In the genomic region with DNA sequence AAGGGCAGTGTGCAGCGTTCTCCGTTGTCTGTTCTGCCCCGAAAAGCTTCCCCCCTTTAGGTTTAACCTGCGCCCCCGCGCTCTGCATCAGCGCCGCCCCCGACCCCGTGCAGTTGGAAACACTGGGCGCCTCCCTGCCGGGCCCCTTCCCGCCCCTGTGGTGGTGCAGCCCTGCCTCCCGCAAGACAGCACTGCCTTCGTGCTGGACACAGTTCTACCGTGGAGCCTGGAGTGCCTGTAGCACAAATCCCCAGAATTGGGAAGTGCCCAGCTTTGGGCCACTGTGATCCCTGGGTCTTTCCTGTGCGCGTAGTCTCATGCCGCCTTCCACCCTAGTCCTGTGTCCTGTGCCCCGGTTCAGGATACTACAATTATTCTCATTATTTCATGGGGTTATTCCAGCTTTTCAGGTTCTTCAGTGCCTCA, we compare ENCODE assay signal across 8 cellular contexts. TPM values are rescaled to one million over a fixed set of nuclear protein-coding genes. Genes with fewer than 3 reads are reported as not detected.
A peak's percentile ranks its signal among the peaks of the same experiment; 100 is the strongest.
DNase-seq lines count a peak whose midpoint lies in the region; ATAC-seq and TF ChIP-seq lines count a peak whose summit lies in the region.
"Not testable (repeated sequence)": the region's sequence is repeated elsewhere in the genome, so short reads cannot be mapped to it uniquely, and the experiment has no call there.

No MANE protein-coding gene starts in this region.

- not testable (repeated sequence) for H2AK5ac ChIP-seq in mesendoderm (ENCODE audit: low read length)

- not testable (repeated sequence) for H3K27ac Mint-ChIP-seq in CD14-positive monocyte; glutamatergic neuron (ENCODE audit: unreplicated experiment)
- H3K27ac Mint-ChIP-seq in activated CD8-positive, alpha-beta T cell treated with anti-CD3 and anti-CD28 coated beads, Interleukin-2, amount 10 ng/mL, durations not matched to agents 7 days and 5 days, result peak overlapping the region; percentile 65
- peak overlapping the region; percentile 73 to 84 for H3K27ac Mint-ChIP-seq in activated naive CD4-positive, alpha-beta T cell treated with anti-CD3 and anti-CD28 coated beads, Interleukin-2, amount 50 U/mL, for 72 hours

- H3K79me1 ChIP-seq in mesendoderm (ENCODE audit: low read length), result not testable (repeated sequence)

- not testable (repeated sequence) for H3K9me3 Mint-ChIP-seq in CD14-positive monocyte; activated CD8-positive, alpha-beta T cell treated with anti-CD3 and anti-CD28 coated beads, Interleukin-2, amount 10 ng/mL, durations not matched to agents 7 days and 5 days (ENCODE audit: insufficient read depth); activated naive CD4-positive, alpha-beta T cell treated with anti-CD3 and anti-CD28 coated beads, Interleukin-2, amount 50 U/mL, for 72 hours; glutamatergic neuron (ENCODE audit: unreplicated experiment)

- H3K27me3 ChIP-seq in mesendoderm (ENCODE audit: insufficient read depth, low read length, poor library complexity), result not testable (repeated sequence)

- not testable (repeated sequence) for H4K8ac ChIP-seq in mesendoderm (ENCODE audit: low read depth, low read length)

- H3K23ac ChIP-seq in mesendoderm (ENCODE audit: low read length), result not testable (repeated sequence)

- not testable (repeated sequence) for TF ChIP-seq POLR2A in NB4 (IDR thresholded peaks at IDR 0.05; ENCODE audit: extremely low read depth, insufficient read length)

- not testable (repeated sequence) for H3K27me3 Mint-ChIP-seq in CD14-positive monocyte (ENCODE audit: low read depth in 3 of 3); activated CD8-positive, alpha-beta T cell treated with anti-CD3 and anti-CD28 coated beads, Interleukin-2, amount 10 ng/mL, durations not matched to agents 7 days and 5 days (ENCODE audit: low read depth); glutamatergic neuron (ENCODE audit: unreplicated experiment)

- not testable (repeated sequence) for H3K4ac ChIP-seq in mesendoderm (ENCODE audit: low read depth, low read length)

- not testable (repeated sequence) for H2BK120ac ChIP-seq in mesendoderm (ENCODE audit: low read depth, low read length)

- not testable (repeated sequence) for H3K18ac ChIP-seq in mesendoderm (ENCODE audit: low read length)

- TF ChIP-seq CTCF in CD14-positive monocyte (IDR thresholded peaks at IDR 0.05); NB4 (IDR thresholded peaks at IDR 0.05; ENCODE audit: low read depth, low read length); glutamatergic neuron (IDR thresholded peaks at IDR 0.05; ENCODE audit: partially characterized antibody, unreplicated experiment): not testable (repeated sequence)

- H3K36me3 ChIP-seq in mesendoderm (ENCODE audit: control insufficient read depth, insufficient read depth, low read length), result not testable (repeated sequence)

- CTCF ChIA-PET in activated CD8-positive, alpha-beta T cell treated with anti-CD3 and anti-CD28 coated beads, Interleukin-2, amount 10 ng/mL, durations not matched to agents 7 days and 5 days (lab: Charles Lee), result not testable (repeated sequence)

- peaks cover 21 to 36% of the 10 kb centered on the region in 2 donors for H3K36me3 Mint-ChIP-seq in CD14-positive monocyte
- peaks cover 31% of the 10 kb centered on the region for H3K36me3 Mint-ChIP-seq in activated CD8-positive, alpha-beta T cell treated with anti-CD3 and anti-CD28 coated beads, Interleukin-2, amount 10 ng/mL, durations not matched to agents 7 days and 5 days (ENCODE audit: low read depth)
- peaks cover 4 to 19% of the 10 kb centered on the region in 2 donors for H3K36me3 Mint-ChIP-seq in activated naive CD4-positive, alpha-beta T cell treated with anti-CD3 and anti-CD28 coated beads, Interleukin-2, amount 50 U/mL, for 72 hours
- not testable (repeated sequence) for H3K36me3 Mint-ChIP-seq in glutamatergic neuron (ENCODE audit: unreplicated experiment)

- H2BK15ac ChIP-seq in mesendoderm (replicated peaks; ENCODE audit: low read depth), result not testable (repeated sequence)

- whole genome bisulfite sequencing in mesendoderm (ENCODE audit: extremely low coverage, insufficient coverage, low lambda C conversion rate), result no CpG with 5 or more reads among the region's 20 CpGs

- peak overlapping the region; percentile 54 for H3K56ac ChIP-seq in mesendoderm (ENCODE audit: low read length)

- not testable (repeated sequence) for ATAC-seq in activated CD8-positive, alpha-beta T cell treated with anti-CD3 and anti-CD28 coated beads, Interleukin-2, amount 10 ng/mL, durations not matched to agents 7 days and 5 days
- ATAC-seq in activated naive CD4-positive, alpha-beta T cell treated with anti-CD3 and anti-CD28 coated beads, Interleukin-2, amount 50 U/mL, for 72 hours, result peak in 1 of 2 donors; percentile 66

- not testable (repeated sequence) for H3K27ac ChIP-seq in mesendoderm (ENCODE audit: low read depth, low read length)

- intact Hi-C loops in CD14-positive monocyte (cut with micrococcal nuclease), result not testable (repeated sequence)

- not testable (repeated sequence) for DNase-seq in CD14-positive monocyte (ENCODE audit: low spot score); activated CD8-positive, alpha-beta T cell treated with anti-CD3 and anti-CD28 coated beads, Interleukin-2, amount 10 ng/mL, durations not matched to agents 7 days and 5 days; glutamatergic neuron; mesendoderm; skeletal muscle cell (ENCODE audit: low read depth)
- DNase-seq in NB4 (ENCODE audit: low read depth), result peak; percentile 37
- peak in 1 of 2 donors; percentile 65 for DNase-seq in activated naive CD4-positive, alpha-beta T cell treated with anti-CD3 and anti-CD28 coated beads, Interleukin-2, amount 50 U/mL, for 72 hours (ENCODE audit: low spot score in 2 of 2)
- DNase-seq in stimulated activated CD8-positive, alpha-beta memory T cell treated with anti-CD3 and anti-CD28 coated beads, Interleukin-7, amount 100 ng/mL, for 4 hours (ENCODE audit: low read depth in 2 of 2), result peak; percentile 26 to 61

- H3K4me2 ChIP-seq in mesendoderm (ENCODE audit: low read length), result not testable (repeated sequence)

- H3K4me1 ChIP-seq in mesendoderm (ENCODE audit: control insufficient read depth, low read depth, low read length), result not testable (repeated sequence)

- H4K5ac ChIP-seq in mesendoderm (ENCODE audit: low read length), result not testable (repeated sequence)

- H3K4me3 ChIP-seq in NB4 (ENCODE audit: low read depth, low read length); mesendoderm (ENCODE audit: low read length): not testable (repeated sequence)
- peak overlapping the region; percentile 5 for H3K4me3 ChIP-seq in skeletal muscle cell (ENCODE audit: low read depth, low read length)

- H3K4me3 Mint-ChIP-seq in CD14-positive monocyte, result peak overlapping the region; percentile 71 to 78
- H3K4me3 Mint-ChIP-seq in activated CD8-positive, alpha-beta T cell treated with anti-CD3 and anti-CD28 coated beads, Interleukin-2, amount 10 ng/mL, durations not matched to agents 7 days and 5 days, result peak overlapping the region; percentile 57
- peak overlapping the region; percentile 76 for H3K4me3 Mint-ChIP-seq in glutamatergic neuron (ENCODE audit: unreplicated experiment)

- not testable (repeated sequence) for H3K4me1 Mint-ChIP-seq in CD14-positive monocyte; glutamatergic neuron (ENCODE audit: low read depth, unreplicated experiment)
- H3K4me1 Mint-ChIP-seq in activated CD8-positive, alpha-beta T cell treated with anti-CD3 and anti-CD28 coated beads, Interleukin-2, amount 10 ng/mL, durations not matched to agents 7 days and 5 days (ENCODE audit: low read depth), result peaks cover 47% of the 10 kb centered on the region

- not testable (repeated sequence) for H3K79me2 ChIP-seq in mesendoderm (ENCODE audit: control insufficient read depth, insufficient read depth, low read length)

- peak overlapping the region; percentile 15 for H3K9ac ChIP-seq in mesendoderm (ENCODE audit: low read length)

- POLR2A ChIA-PET in activated CD8-positive, alpha-beta T cell treated with anti-CD3 and anti-CD28 coated beads, Interleukin-2, amount 10 ng/mL, durations not matched to agents 7 days and 5 days (lab: Charles Lee), result not testable (repeated sequence)

- not testable (repeated sequence) for H2BK5ac ChIP-seq in mesendoderm (ENCODE audit: low read length)

RNA-seq across cellular contexts. Expression of gene TNK2, which starts 47.1 kb away (rescaled TPM):
- 1 to 10 TPM in 1 of 2 donors, under 1 TPM in 1; 0.84 to 1.8 TPM for polyA plus RNA-seq in CD14-positive monocyte
- 100 to 1,000 TPM; 110 to 127 TPM for total RNA-seq in activated CD8-positive, alpha-beta T cell treated with anti-CD3 and anti-CD28 coated beads, Interleukin-2, amount 10 ng/mL, durations not matched to agents 7 days and 5 days
- 10 to 100 TPM; 55.1 to 78.1 TPM for total RNA-seq in activated naive CD4-positive, alpha-beta T cell treated with anti-CD3 and anti-CD28 coated beads, Interleukin-2, amount 50 U/mL, for 72 hours
- total RNA-seq in glutamatergic neuron (ENCODE audit: unreplicated experiment), result 46.2 TPM
- 10.7 TPM for polyA plus RNA-seq in mesendoderm (2013, experiment 1 of 2)
- polyA plus RNA-seq in mesendoderm (2013, experiment 2 of 2), result 10.4 TPM
